Comparison of ENCODE assay signal across 9 cellular contexts in genomic region chr10:50625663-50626062, GRCh38. TPM values are rescaled to one million over a fixed set of nuclear protein-coding genes. Genes with fewer than 3 reads are reported as not detected.
DNase-seq lines count a peak whose midpoint lies in the region; ATAC-seq, FAIRE-seq and TF ChIP-seq lines count a peak whose summit lies in the region.
"Had no signal": no experiment of that assay in that cellular context is flagged by ENCODE, and none has a peak within 500 bp of the region (broad histone marks: within the 10 kb centered on the region; RNA-seq: fewer than 3 reads in every experiment).

No MANE protein-coding gene starts in this region.

- no TSS peak for BruUV-seq in Panc1 (replicated peaks; lab: Mats Ljungman, UMichigan)

- ATAC-seq in Panc1 = no peak
- ATAC-seq in GM21717 (IDR thresholded peaks at IDR 0.05; ENCODE audit: unreplicated experiment) = no peak
- no peak for ATAC-seq in GM19328 (IDR thresholded peaks at IDR 0.05; ENCODE audit: unreplicated experiment)

- H3K27me3 ChIP-seq in Panc1 (ENCODE audit: control insufficient read depth, insufficient read depth, low read length) = no peaks in the 10 kb centered on the region
- no peaks in the 10 kb centered on the region for H3K27me3 ChIP-seq in endodermal cell (ENCODE audit: control insufficient read depth, insufficient read depth, low read length, poor library complexity, severe bottlenecking)
- no peaks in the 10 kb centered on the region for H3K27me3 ChIP-seq in neural cell (ENCODE audit: insufficient read depth, low read depth, low read length)

- H3K36me3 Mint-ChIP-seq in endodermal cell (ENCODE audit: low read depth) = no peaks in the 10 kb centered on the region

- POLR2A ChIA-PET in Panc1 (lab: Charles Lee) = no interaction called here

- H3K27ac ChIP-seq in Panc1 (ENCODE audit: low read length) (peak overlapping the region; percentile 94), endodermal cell (ENCODE audit: low read depth, low read length) (peak overlapping the region; percentile 99), neural cell (ENCODE audit: low read length) (peak overlapping the region; percentile 85)

- H3K36me3 ChIP-seq in Panc1 (ENCODE audit: control insufficient read depth, insufficient read depth, low read length) (no peaks in the 10 kb centered on the region; the same call in 1 of the 2 replicates), endodermal cell (ENCODE audit: control insufficient read depth, insufficient read depth, low read length) (no peaks in the 10 kb centered on the region), neural cell (ENCODE audit: insufficient read depth, low read length) (no peaks in the 10 kb centered on the region)

- in situ Hi-C loops in Panc1 (cut with HindIII; ENCODE audit: low pct_unique_long_range_greater_than_20kb, low sequenced_read_pairs) = no loop called here

- WGBS in endodermal cell (ENCODE audit: insufficient coverage in 1 of 2, insufficient read length in 1 of 2), 2 experiments = 3 to 6% methylated on average over 5 to 6 of the region's 6 CpGs

- H3K27ac Mint-ChIP-seq in endodermal cell = peak overlapping the region; percentile 96

- TF ChIP-seq CTCF in Panc1 (IDR thresholded peaks at IDR 0.05) (no peak), endodermal cell (conservative IDR thresholded peaks at IDR 0.05) (no peak), neural cell (IDR thresholded peaks at IDR 0.05; ENCODE audit: poor library complexity, severe bottlenecking) (no peak)

- CTCF ChIA-PET in Panc1 (lab: Charles Lee) = no interaction called here

- H4K20me1 ChIP-seq in neural cell (ENCODE audit: insufficient read depth) = no peaks in the 10 kb centered on the region

- no peaks in the 10 kb centered on the region for H3K9me2 ChIP-seq in neural cell (ENCODE audit: insufficient read depth, low read length)

- H3K4me3 ChIP-seq in Panc1 (ENCODE audit: low read depth in 2 of 2, low read length in 2 of 2) (peak overlapping the region; percentile 93 to 96), endodermal cell (ENCODE audit: low read length) (peak overlapping the region; percentile 88), neural cell (ENCODE audit: low read length) (peak overlapping the region; percentile 82)

- H3K4me1 ChIP-seq in Panc1 (ENCODE audit: control insufficient read depth, insufficient read depth, low read length) (peaks cover 20% of the 10 kb centered on the region), endodermal cell (ENCODE audit: control insufficient read depth, insufficient read depth, low read length) (peaks cover 4% of the 10 kb centered on the region)

- TF ChIP-seq RAD21 in neural cell (conservative IDR thresholded peaks at IDR 0.05) = no peak

- no peak for TF ChIP-seq EP300 in neural cell (conservative IDR thresholded peaks at IDR 0.05; ENCODE audit: poor library complexity, severe bottlenecking)

- TF ChIP-seq POLR2A in GM12891 (IDR thresholded peaks at IDR 0.05; ENCODE audit: low read depth, low read length) = no peak

- no peaks in the 10 kb centered on the region for H3K9me3 Mint-ChIP-seq in endodermal cell

- H3K4me1 Mint-ChIP-seq in endodermal cell = peaks cover 20% of the 10 kb centered on the region

- H3F3A ChIP-seq in neural cell (ENCODE audit: insufficient read depth, low read length, poor library complexity, severe bottlenecking) = peaks cover 3% of the 10 kb centered on the region

- peaks cover 2% of the 10 kb centered on the region for H3K79me2 ChIP-seq in neural cell (replicated peaks; ENCODE audit: insufficient read depth, low read length)

- peak overlapping the region; percentile 67 for H2AFZ ChIP-seq in neural cell (ENCODE audit: low read depth, low read length)

- H3K9me3 ChIP-seq in Panc1 (ENCODE audit: control insufficient read depth, insufficient read depth, low read depth, low read length) (no peaks in the 10 kb centered on the region), endodermal cell (ENCODE audit: control insufficient read depth, low read length) (no peaks in the 10 kb centered on the region), neural cell (ENCODE audit: low read length) (no peaks in the 10 kb centered on the region)

- intact Hi-C loops in Panc1 (cut with micrococcal nuclease; ENCODE audit: unreplicated experiment) = loop anchor here (10.0 kb wide), 2 partner anchors 171 to 261 kb away; no protein-coding TSS in a partner anchor

- H3K9ac ChIP-seq in endodermal cell (ENCODE audit: extremely low read depth, low read length, poor library complexity, severe bottlenecking) (peak overlapping the region; percentile 92), neural cell (ENCODE audit: low read length) (peak overlapping the region; percentile 78)

- FAIRE-seq in GM12891 (lab: Jason Lieb, UNC) = no peak
- FAIRE-seq: A204.1 had no signal

- peak overlapping the region; percentile 82 for H3K4me3 Mint-ChIP-seq in endodermal cell

- H3K4me2 ChIP-seq in neural cell (ENCODE audit: low read length) = peak overlapping the region; percentile 98

- peak; percentile 32 for DNase-seq in DMS 273 (lab: John Stamatoyannopoulos, UW; ENCODE audit: unreplicated experiment)
- DNase-seq in DMS 273 treated with DMSO at 0.1 percent for 48 hours (lab: John Stamatoyannopoulos, UW) = no peak
- DNase-seq in Panc1 (ENCODE audit: low read depth, low spot score) = no peak
- DNase-seq in endodermal cell = no peak
- DNase-seq in GM12891 (ENCODE audit: insufficient read length, low spot score) = no peak

- H3K27me3 Mint-ChIP-seq in endodermal cell (ENCODE audit: insufficient read depth) = peaks cover 3% of the 10 kb centered on the region

TF ChIP-seq in neural cell, 6 proteins besides CTCF, POLR2A, EP300 and RAD21 (continues in another document):
- TF ChIP-seq REST (IDR thresholded peaks at IDR 0.05; ENCODE audit: borderline replicate concordance) (no peak), EZH2 (IDR thresholded peaks at IDR 0.05; ENCODE audit: borderline replicate concordance, insufficient read depth, low read length, poor library complexity, severe bottlenecking) (no peak), SMC3 (conservative IDR thresholded peaks at IDR 0.05; ENCODE audit: poor library complexity) (no peak), POLR2AphosphoS5 (IDR thresholded peaks at IDR 0.05) (no peak)

TF ChIP-seq in GM12891, 5 proteins besides CTCF, POLR2A, EP300 and RAD21:
- TF ChIP-seq TAF1 (IDR thresholded peaks at IDR 0.05; ENCODE audit: low read depth, low read length) = no peak
- no peak; the same call in 1 of the 2 replicates for TF ChIP-seq POLR2AphosphoS5 (IDR thresholded peaks at IDR 0.05; ENCODE audit: low read depth, low read length)
- no peak for TF ChIP-seq SPI1 (IDR thresholded peaks at IDR 0.05; ENCODE audit: low read depth, low read length)
- TF ChIP-seq PAX5 (IDR thresholded peaks at IDR 0.05; ENCODE audit: insufficient read depth, low read length, severe bottlenecking) = no peak
- TF ChIP-seq POU2F2 (IDR thresholded peaks at IDR 0.05; ENCODE audit: low read depth, low read length) = no peak

RNA-seq across cellular contexts. Expression of gene SGMS1, which starts 1.9 kb away (rescaled TPM):
- total RNA-seq in Panc1 (2021; ENCODE audit: unreplicated experiment) (22.0 TPM), endodermal cell (10 to 100 TPM; 12.0 to 14.3 TPM)
- 11.8 TPM for polyA plus RNA-seq in Panc1 (2012; ENCODE audit: insufficient read length)
- polyA plus RNA-seq in endodermal cell (2013, experiment 1 of 2) = 8.3 TPM
- 6.9 TPM for polyA plus RNA-seq in endodermal cell (2013, experiment 2 of 2)
- 5.7 and 8.0 TPM in 2 replicates for polyA plus RNA-seq in neural cell
- polyA minus RNA-seq in neural cell = 25.0 and 34.1 TPM in 2 replicates
- 3.8 TPM for polyA plus RNA-seq in GM12891 (2012; ENCODE audit: low read depth, missing spikeins)
